16 cellular contexts compared by ENCODE assay signal in the genomic region with DNA sequence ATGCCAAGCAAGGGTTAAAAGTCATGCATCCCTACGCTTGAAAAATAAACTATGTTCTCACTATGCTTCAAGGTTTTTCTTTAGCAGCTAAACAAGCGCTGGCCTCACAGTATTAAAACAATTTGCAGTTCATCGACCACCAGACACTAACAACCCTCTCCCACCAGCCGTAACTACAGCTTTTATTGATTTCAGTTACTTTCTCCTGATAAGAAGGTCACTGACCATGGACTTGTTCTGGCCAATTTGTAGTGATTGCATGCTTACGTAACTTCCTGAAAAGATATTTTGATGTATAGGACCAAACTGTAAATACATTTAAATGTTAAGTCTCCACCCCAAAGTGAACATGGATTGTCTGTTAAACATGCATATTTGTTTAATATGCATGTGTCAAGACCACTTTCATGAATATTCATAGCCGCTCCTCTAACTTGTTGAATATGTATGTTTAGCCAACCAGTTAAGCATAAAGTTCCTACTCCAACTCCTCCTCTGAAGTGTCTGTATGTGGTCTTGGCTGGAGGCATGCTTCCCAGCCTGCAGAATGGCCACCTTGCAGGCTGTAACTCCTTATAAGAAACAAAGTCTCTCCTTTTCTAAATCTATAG. TPM values are rescaled to one million over a fixed set of nuclear protein-coding genes. Genes with fewer than 3 reads are reported as not detected.
DNase-seq lines count a peak whose midpoint lies in the region; ATAC-seq, FAIRE-seq and TF ChIP-seq lines count a peak whose summit lies in the region.
"Had no signal": no experiment of that assay in that cellular context is flagged by ENCODE, and none has a peak within 500 bp of the region (broad histone marks: within the 10 kb centered on the region; RNA-seq: fewer than 3 reads in every experiment).

No MANE protein-coding gene starts in this region.

- H3K36me3 Mint-ChIP-seq in CD4-positive, alpha-beta T cell (ENCODE audit: low read depth): peaks cover 29% of the 10 kb centered on the region
- H3K36me3 Mint-ChIP-seq in activated CD4-positive, alpha-beta memory T cell treated with anti-CD3 and anti-CD28 coated beads for 36 hours: peaks cover 11% of the 10 kb centered on the region
- peaks cover 9 to 16% of the 10 kb centered on the region in 2 donors for H3K36me3 Mint-ChIP-seq in stimulated activated naive B cell treated with anti-CD40 and anti-IgM and Interleukin-4, amounts not matched to agents 10 μg/mL and 1 μg/mL and 100 μg/mL, for 72 hours

- 22% methylated on average over 6 of the region's 6 CpGs for WGBS in HepG2 (ENCODE audit: low lambda C conversion rate)
- 84 to 92% (median 87%) methylated on average over 6 of the region's 6 CpGs for WGBS in spleen, 5 donors

- intact Hi-C loops in CD4-positive, alpha-beta T cell (cut with DNase I, micrococcal nuclease): loop anchor here (2.0 to 10.0 kb wide), 7 partner anchors 65 to 545 kb away; a partner anchor contains a TSS
- intact Hi-C loops in activated CD4-positive, alpha-beta memory T cell treated with anti-CD3 and anti-CD28 coated beads for 36 hours (cut with micrococcal nuclease): loop anchor here (2.0 to 5.0 kb wide), 3 partner anchors 157 to 543 kb away; a partner anchor contains a TSS
- intact Hi-C loops in HepG2 (cut with micrococcal nuclease; ENCODE audit: unreplicated experiment): loop anchor here (1.0 to 5.0 kb wide), 2 partner anchors 54 to 208 kb away; no protein-coding TSS in a partner anchor
- intact Hi-C loops in spleen (cut with DNase I; ENCODE audit: low total_unique reads): loop anchor here (5.0 kb wide), 1 partner anchor 117 kb away; no protein-coding TSS in a partner anchor

- peak overlapping the region; percentile 97; the same call in 1 of the 2 replicates for H3K9ac ChIP-seq in HepG2 (ENCODE audit: insufficient read depth, low read depth, low read length)

- TF ChIP-seq EP300 in HepG2 (IDR thresholded peaks at IDR 0.05; ENCODE audit: low read depth in 2 of 2, low read length in 2 of 2): 0 out of 4 replicates have a peak, but pooled peaks of 1 of the 2 experiments have one; percentile 36
- no peak for TF ChIP-seq EP300 in HepG2 (CRISPR knock-in tag; IDR thresholded peaks at IDR 0.05; ENCODE audit: borderline replicate concordance)

- no peaks in the 10 kb centered on the region for H3K27me3 Mint-ChIP-seq in CD4-positive, alpha-beta T cell
- no peaks in the 10 kb centered on the region for H3K27me3 Mint-ChIP-seq in activated CD4-positive, alpha-beta memory T cell treated with anti-CD3 and anti-CD28 coated beads for 36 hours
- H3K27me3 Mint-ChIP-seq in stimulated activated naive B cell treated with anti-CD40 and anti-IgM and Interleukin-4, amounts not matched to agents 10 μg/mL and 1 μg/mL and 100 μg/mL, for 72 hours: no peaks in the 10 kb centered on the region

- H3K36me3 ChIP-seq in HAP-1 (replicated peaks) (peaks cover 4% of the 10 kb centered on the region), HepG2 (replicated peaks in 1 of 2; ENCODE audit: control insufficient read depth in 1 of 2, insufficient read depth in 2 of 2, low read length in 2 of 2) (peaks cover 0 to 5% of the 10 kb centered on the region in 2 experiments; a peak in 1 of 5 replicates), Peyer's patch (peaks cover 0 to 4% (median 0%) of the 10 kb centered on the region in 3 donors), spleen (peaks cover 0 to 5% (median 3%) of the 10 kb centered on the region in 6 donors)
- H3K36me3 ChIP-seq: prostate gland had no signal

- no peak for ATAC-seq in CD4-positive, alpha-beta T cell (ENCODE audit: poor library complexity)
- peak; percentile 6; the same call in 2 of the 3 replicates for ATAC-seq in HepG2
- ATAC-seq in stimulated activated naive B cell treated with anti-CD40 and anti-IgM and Interleukin-4, amounts not matched to agents 10 μg/mL and 1 μg/mL and 100 μg/mL, for 72 hours (replicated peaks): no peak

- CTCF ChIA-PET in CD4-positive, alpha-beta T cell (lab: Charles Lee): no interaction called here
- CTCF ChIA-PET in activated CD4-positive, alpha-beta memory T cell treated with anti-CD3 and anti-CD28 coated beads for 36 hours (lab: Charles Lee): no interaction called here
- CTCF ChIA-PET in HepG2 (lab: Yijun Ruan, JAX; ENCODE audit: low intra/inter-chr PET ratio, low total read pairs): no interaction called here

- TF ChIP-seq RAD21 in HepG2 (CRISPR knock-in tag; IDR thresholded peaks at IDR 0.05): no peak

- no peaks in the 10 kb centered on the region for H4K20me1 ChIP-seq in HepG2 (ENCODE audit: insufficient read depth, low read length)

- peak overlapping the region; percentile 98 for H3K4me3 Mint-ChIP-seq in CD4-positive, alpha-beta T cell
- peak overlapping the region; percentile 3 for H3K4me3 Mint-ChIP-seq in activated CD4-positive, alpha-beta memory T cell treated with anti-CD3 and anti-CD28 coated beads for 36 hours
- H3K4me3 Mint-ChIP-seq in stimulated activated naive B cell treated with anti-CD40 and anti-IgM and Interleukin-4, amounts not matched to agents 10 μg/mL and 1 μg/mL and 100 μg/mL, for 72 hours: no peak overlapping the region

- in situ Hi-C loops in HAP-1 (cut with MboI; ENCODE audit: low sequenced_read_pairs): no loop called here
- in situ Hi-C loops in HepG2 (cut with HindIII; ENCODE audit: extremely low pct_ligation_motif_present, low pct_unique_long_range_greater_than_20kb): loop anchor here (10.0 kb wide), 1 partner anchor 345 kb away; no protein-coding TSS in a partner anchor

- H3K4me1 Mint-ChIP-seq in CD4-positive, alpha-beta T cell (ENCODE audit: low read depth): peaks cover 40% of the 10 kb centered on the region
- peaks cover 26% of the 10 kb centered on the region for H3K4me1 Mint-ChIP-seq in activated CD4-positive, alpha-beta memory T cell treated with anti-CD3 and anti-CD28 coated beads for 36 hours (ENCODE audit: low read depth)
- peaks cover 10 to 22% of the 10 kb centered on the region in 2 donors for H3K4me1 Mint-ChIP-seq in stimulated activated naive B cell treated with anti-CD40 and anti-IgM and Interleukin-4, amounts not matched to agents 10 μg/mL and 1 μg/mL and 100 μg/mL, for 72 hours

- H3K79me2 ChIP-seq in HepG2 (ENCODE audit: insufficient read depth, low read length): peaks cover 36% of the 10 kb centered on the region

- H3K27ac Mint-ChIP-seq in CD4-positive, alpha-beta T cell: peak overlapping the region; percentile 100
- H3K27ac Mint-ChIP-seq in activated CD4-positive, alpha-beta memory T cell treated with anti-CD3 and anti-CD28 coated beads for 36 hours: peak overlapping the region; percentile 1
- H3K27ac Mint-ChIP-seq in stimulated activated naive B cell treated with anti-CD40 and anti-IgM and Interleukin-4, amounts not matched to agents 10 μg/mL and 1 μg/mL and 100 μg/mL, for 72 hours: no peak overlapping the region

- H3K4me2 ChIP-seq in HepG2 (ENCODE audit: low read depth, low read length): peak overlapping the region; percentile 84

- no peaks in the 10 kb centered on the region for H3K9me3 ChIP-seq in CD4-positive, alpha-beta T cell (ENCODE audit: control insufficient read depth, low read length)
- H3K9me3 ChIP-seq in HAP-1: no peaks in the 10 kb centered on the region
- H3K9me3 ChIP-seq in HepG2 (ENCODE audit: low read length): no peaks in the 10 kb centered on the region
- no peaks in the 10 kb centered on the region for H3K9me3 ChIP-seq in Peyer's patch
- H3K9me3 ChIP-seq in spleen: no peaks in the 10 kb centered on the region
- H3K9me3 ChIP-seq: esophagus muscularis mucosa, prostate gland, SJSA1, testis had no signal

- no peaks in the 10 kb centered on the region for H3K27me3 ChIP-seq in CD4-positive, alpha-beta T cell (ENCODE audit: control insufficient read depth, insufficient read depth, low read length)
- no peaks in the 10 kb centered on the region for H3K27me3 ChIP-seq in HAP-1 (ENCODE audit: low read depth)
- H3K27me3 ChIP-seq in HepG2 (ENCODE audit: control insufficient read depth in 1 of 2, insufficient read depth in 2 of 2, low read length in 2 of 2): no peaks in the 10 kb centered on the region; a peak in 1 of 5 replicates
- H3K27me3 ChIP-seq in Peyer's patch: no peaks in the 10 kb centered on the region
- H3K27me3 ChIP-seq in spleen (replicated peaks in 1 of 7): no peaks in the 10 kb centered on the region
- H3K27me3 ChIP-seq: esophagus muscularis mucosa, SJSA1, testis had no signal

- H2AFZ ChIP-seq in HepG2 (ENCODE audit: low read length): no peak overlapping the region

- H3K27ac ChIP-seq in CD4-positive, alpha-beta T cell (ENCODE audit: low read depth, low read length): no peak overlapping the region
- H3K27ac ChIP-seq in HepG2 (ENCODE audit: extremely low read length, insufficient read depth, low read length) (peak overlapping the region; percentile 93), Peyer's patch (no peak overlapping the region), spleen (no peak overlapping the region)

- no peak for TF ChIP-seq CTCF in CD4-positive, alpha-beta T cell (IDR thresholded peaks at IDR 0.05)
- TF ChIP-seq CTCF in HepG2 (CRISPR knock-in tag; IDR thresholded peaks at IDR 0.05) (no peak), Peyer's patch (IDR thresholded peaks at IDR 0.05) (no peak), spleen (IDR thresholded peaks at IDR 0.05 in 8 of 11, conservative IDR thresholded peaks at IDR 0.05 in 3 of 11) (no peak)

- H3K9me3 Mint-ChIP-seq in CD4-positive, alpha-beta T cell: no peaks in the 10 kb centered on the region
- no peaks in the 10 kb centered on the region for H3K9me3 Mint-ChIP-seq in activated CD4-positive, alpha-beta memory T cell treated with anti-CD3 and anti-CD28 coated beads for 36 hours
- H3K9me3 Mint-ChIP-seq in stimulated activated naive B cell treated with anti-CD40 and anti-IgM and Interleukin-4, amounts not matched to agents 10 μg/mL and 1 μg/mL and 100 μg/mL, for 72 hours: no peaks in the 10 kb centered on the region

- TF ChIP-seq POLR2A in HepG2 (IDR thresholded peaks at IDR 0.05; ENCODE audit: insufficient read depth in 1 of 2, low read depth in 2 of 2, low read length in 2 of 2) (no peak), Peyer's patch (IDR thresholded peaks at IDR 0.05) (no peak), spleen (IDR thresholded peaks at IDR 0.05) (no peak)

- no peak for DNase-seq in CD4-positive, alpha-beta T cell
- DNase-seq in HAP-1 (ENCODE audit: low spot score in 2 of 2) (no peak), HepG2 (ENCODE audit: low spot score) (peak; percentile 50), retina (no peak), Peyer's patch (no peak), spleen (no peak)
- no peak for DNase-seq in activated CD4-positive, alpha-beta memory T cell treated with anti-CD3 and anti-CD28 coated beads for 36 hours
- DNase-seq in stimulated activated naive B cell treated with anti-CD40 and anti-IgM and Interleukin-4, amounts not matched to agents 10 μg/mL and 1 μg/mL and 100 μg/mL, for 72 hours: no peak
- DNase-seq: DMS79 treated with DMSO at 0.1 percent for 48 hours; kidney glomerular epithelial cell; NCI-H226; stimulated activated CD4-positive, alpha-beta T cell treated with anti-CD3 and anti-CD28 coated beads, Interleukin-4, amount 100 ng/mL, for 4 hours had no signal

- no TSS peak for BruUV-seq in HepG2 (replicated peaks; lab: Mats Ljungman, UMichigan)

- POLR2A ChIA-PET in CD4-positive, alpha-beta T cell (lab: Charles Lee): interaction anchor here (2.5 kb wide), 1 partner anchor 111 kb away, joined by 51 read pairs; a partner anchor contains a TSS
- POLR2A ChIA-PET in activated CD4-positive, alpha-beta memory T cell treated with anti-CD3 and anti-CD28 coated beads for 36 hours (lab: Charles Lee): no interaction called here
- POLR2A ChIA-PET in HepG2 (lab: Yijun Ruan, JAX): no interaction called here

- peaks cover 10% of the 10 kb centered on the region; the same call in 1 of the 2 replicates for H3K4me1 ChIP-seq in HAP-1
- peaks cover 33% of the 10 kb centered on the region for H3K4me1 ChIP-seq in HepG2 (ENCODE audit: insufficient read depth, low read length)
- peaks cover 0 to 19% (median 0%) of the 10 kb centered on the region in 4 donors for H3K4me1 ChIP-seq in Peyer's patch
- H3K4me1 ChIP-seq in spleen: peaks cover 13 to 49% (median 29%) of the 10 kb centered on the region in 6 donors
- H3K4me1 ChIP-seq: prostate gland had no signal

- H3K4me3 ChIP-seq in HAP-1: peak overlapping the region; percentile 78
- peak overlapping the region; percentile 89 to 100 (median 97); a peak in 4 of 6 replicates for H3K4me3 ChIP-seq in HepG2 (replicated peaks in 1 of 3; ENCODE audit: insufficient read depth in 1 of 3, low read depth in 2 of 3, low read length in 3 of 3)
- peak overlapping the region in 1 of 4 donors; percentile 87 for H3K4me3 ChIP-seq in Peyer's patch
- H3K4me3 ChIP-seq in spleen: no peak overlapping the region

- no peak for FAIRE-seq in HepG2 (lab: Jason Lieb, UNC)

RNA-seq across cellular contexts. Expression of a gene that starts 1.7 kb away (rescaled TPM):
- 10 to 100 TPM; 92.9 to 96.5 TPM for total RNA-seq in CD4-positive, alpha-beta T cell
- total RNA-seq in activated CD4-positive, alpha-beta memory T cell treated with anti-CD3 and anti-CD28 coated beads for 36 hours: 10 to 100 TPM; 54.0 to 57.9 TPM
- total RNA-seq in HepG2 (2016; rRNA removed; fragmentation: Illumina TruSeq; extraction: Trizol) (47.3 and 56.7 TPM in 2 replicates), Peyer's patch (100 to 1,000 TPM in 1 of 4 donors, 10 to 100 TPM in 3; 43.3 to 125 (median 49.3) TPM), spleen (10 to 100 TPM; 36.3 to 91.9 (median 53.2) TPM)
- 8.8 and 10.0 TPM in 2 replicates for total RNA-seq in HepG2 (2016; cell fraction: cytosol; rRNA removed; fragmentation: Illumina TruSeq; extraction: Trizol; ENCODE audit: low read depth)
- 49.8 and 55.5 TPM in 2 replicates for total RNA-seq in HepG2 (2016; cell fraction: insoluble cytoplasmic fraction; rRNA removed; fragmentation: Illumina TruSeq; extraction: Trizol)
- total RNA-seq in HepG2 (2016; cell fraction: membrane; rRNA removed; fragmentation: Illumina TruSeq; extraction: Trizol): 11.3 and 14.1 TPM in 2 replicates
- 101 and 111 TPM in 2 replicates for total RNA-seq in HepG2 (2016; cell fraction: nucleus; rRNA removed; fragmentation: Illumina TruSeq; extraction: Trizol)
- polyA plus RNA-seq in HepG2 (2011; rRNA removed) (31.3 and 40.6 TPM in 2 replicates), spleen (10 to 100 TPM; 32.7 to 75.1 (median 51.6) TPM)
- 4.3 and 4.8 TPM in 2 replicates for polyA plus RNA-seq in HepG2 (2011; cell fraction: cytosol; rRNA removed)
- polyA plus RNA-seq in HepG2 (2011; cell fraction: nucleus; rRNA removed): 53.5 and 72.0 TPM in 2 replicates
- 25.0 and 39.1 TPM in 2 replicates for polyA plus RNA-seq in HepG2 (2012)
- polyA plus RNA-seq in HepG2 (2016; cell fraction: cytosol; fragmentation: Illumina TruSeq; extraction: Trizol; ENCODE audit: low read depth): 2.8 and 3.2 TPM in 2 replicates
- 40.9 and 41.6 TPM in 2 replicates for polyA plus RNA-seq in HepG2 (2016; cell fraction: insoluble cytoplasmic fraction; fragmentation: Illumina TruSeq; extraction: Trizol; ENCODE audit: low read depth)
- polyA plus RNA-seq in HepG2 (2016; cell fraction: membrane; fragmentation: Illumina TruSeq; extraction: Trizol; ENCODE audit: low read depth): 4.7 and 5.3 TPM in 2 replicates
- polyA plus RNA-seq in HepG2 (2016; cell fraction: nucleus; fragmentation: Illumina TruSeq; extraction: Trizol; ENCODE audit: insufficient read depth, low read depth): 124 and 144 TPM in 2 replicates
- 11.8 and 13.0 TPM in 2 replicates for polyA minus RNA-seq in HepG2 (2011; rRNA and poly(A)+ RNA removed; ENCODE audit: low replicate concordance)
- polyA minus RNA-seq in HepG2 (2011; cell fraction: cytosol; rRNA and poly(A)+ RNA removed): 7.5 and 12.8 TPM in 2 replicates
- 215 and 222 TPM in 2 replicates for polyA minus RNA-seq in HepG2 (2011; cell fraction: nucleus; rRNA and poly(A)+ RNA removed)

Comparison
In these comparisons a context has a peak if more than half of its experiments do, and no peak if none do; other contexts are left out.
1. H3K4me3 Mint-ChIP-seq: peak in CD4-positive, alpha-beta T cell (single experiment) and activated CD4-positive, alpha-beta memory T cell treated with anti-CD3 and anti-CD28 coated beads for 36 hours (single experiment); none in stimulated activated naive B cell treated with anti-CD40 and anti-IgM and Interleukin-4, amounts not matched to agents 10 μg/mL and 1 μg/mL and 100 μg/mL, for 72 hours (0 of 2).
2. H3K4me3 ChIP-seq: peak in HAP-1 (single experiment) and HepG2 (3 of 3); none in spleen (0 of 8).